In genomic region chr20:57173986-57174385, GRCh38 we compare ENCODE assay signal across 27 cellular contexts.
"Had no signal": no experiment of that assay in that cellular context is flagged by ENCODE, and none has a peak within 500 bp of the region (broad histone marks: within the 10 kb centered on the region; RNA-seq: fewer than 3 reads in every experiment).

No MANE protein-coding gene starts in this region.

- DNase-seq: colonic mucosa; cortex of kidney; effector CD8-positive, alpha-beta T cell; effector memory CD8-positive, alpha-beta T cell; endodermal cell; erythroblast; esophagus squamous epithelium; foreskin fibroblast; foreskin melanocyte; gastrocnemius medialis; glutamatergic neuron; head of caudate nucleus; heart right ventricle; hippocampal formation; left cardiac atrium; left lung; left ventricle myocardium superior; lower lobe of right lung; mesenchymal stem cell had no signal

- ATAC-seq: effector memory CD8-positive, alpha-beta T cell; esophagus mucosa; gastrocnemius medialis; heart right ventricle; left cardiac atrium; left lung; left ventricle myocardium superior; lower lobe of right lung; mucosa of descending colon had no signal

- H3K27me3 ChIP-seq: colonic mucosa, gastrocnemius medialis had no signal

- H3K9me3 Mint-ChIP-seq: dendritic cell treated with granulocyte-macrophage colony-stimulating factor and Interleukin-4, amounts not matched to agents 40 ng/mL and 50 ng/mL, for 4 days; effector memory CD8-positive, alpha-beta T cell had no signal

- H3K4me3 ChIP-seq: colonic mucosa, esophagus squamous epithelium, gastrocnemius medialis, heart right ventricle, left lung, lower lobe of right lung, mucosa of descending colon had no signal

- FAIRE-seq: endometrium, islet of Langerhans, keratinocyte had no signal

- H3K36me3 ChIP-seq: colonic mucosa, gastrocnemius medialis, heart right ventricle, left lung, lower lobe of right lung had no signal

- H3K27ac ChIP-seq: colonic mucosa, epithelial cell of prostate, esophagus squamous epithelium, gastrocnemius medialis, heart right ventricle, left lung, lower lobe of right lung had no signal

- H3K4me3 Mint-ChIP-seq: dendritic cell treated with granulocyte-macrophage colony-stimulating factor and Interleukin-4, amounts not matched to agents 40 ng/mL and 50 ng/mL, for 4 days; effector memory CD8-positive, alpha-beta T cell; endodermal cell; mesothelial cell of epicardium had no signal

- H3K4me1 ChIP-seq: colonic mucosa, gastrocnemius medialis, heart right ventricle, left lung, lower lobe of right lung had no signal

- H3K9me3 ChIP-seq: colonic mucosa, esophagus squamous epithelium, gastrocnemius medialis, heart right ventricle, left lung, lower lobe of right lung, mucosa of descending colon had no signal

- H3K27ac Mint-ChIP-seq: dendritic cell treated with granulocyte-macrophage colony-stimulating factor and Interleukin-4, amounts not matched to agents 40 ng/mL and 50 ng/mL, for 4 days; effector memory CD8-positive, alpha-beta T cell; endodermal cell; mesothelial cell of epicardium had no signal
